Comparison of ENCODE assay signal across 9 cellular contexts in the genomic region with DNA sequence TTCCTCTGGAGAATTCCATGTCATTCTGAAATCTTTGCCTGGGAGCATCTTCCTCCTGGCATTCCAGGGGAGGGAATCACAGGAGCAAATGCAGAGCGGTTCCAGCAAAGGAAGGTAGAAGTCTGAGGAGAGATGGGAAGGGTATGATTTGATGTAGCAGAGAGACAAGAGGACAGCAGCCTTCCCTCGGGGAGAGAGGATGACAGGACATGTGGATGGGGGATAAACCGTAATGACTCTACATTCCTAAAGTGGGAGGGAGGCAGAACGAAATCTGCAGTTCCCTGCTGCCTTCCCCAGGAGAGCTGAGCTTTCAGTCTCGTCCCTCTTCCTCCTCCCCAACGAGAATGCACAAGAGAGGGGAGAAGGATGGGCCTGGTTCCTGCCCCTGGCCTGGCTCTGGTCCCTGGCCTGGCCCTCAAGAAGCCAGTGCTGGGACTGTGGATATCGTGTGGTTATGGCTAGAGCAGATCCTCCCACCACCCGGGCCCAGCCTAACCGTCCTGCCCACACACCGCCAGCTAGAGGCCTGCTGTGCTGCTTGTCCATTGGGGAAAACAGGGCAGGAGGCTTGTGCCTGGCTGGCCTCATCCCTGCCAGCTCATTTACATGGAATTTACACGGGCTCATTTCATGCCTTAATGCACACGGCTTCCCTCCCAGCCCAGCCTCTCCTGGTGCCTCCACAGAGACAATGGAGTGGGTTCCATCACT. TPM values are rescaled to one million over a fixed set of nuclear protein-coding genes. Genes with fewer than 3 reads are reported as not detected.
DNase-seq lines count a peak whose midpoint lies in the region; ATAC-seq and TF ChIP-seq lines count a peak whose summit lies in the region.
"Had no signal": no experiment of that assay in that cellular context is flagged by ENCODE, and none has a peak within 500 bp of the region (broad histone marks: within the 10 kb centered on the region; RNA-seq: fewer than 3 reads in every experiment).

No MANE protein-coding gene starts in this region.

- H3K4me3 ChIP-seq in AG04450 (ENCODE audit: low read depth, low read length): peak overlapping the region; percentile 31
- no peak overlapping the region for H3K4me3 ChIP-seq in OCI-LY7 (ENCODE audit: low read depth, low read length, poor library complexity, severe bottlenecking)
- no peak overlapping the region for H3K4me3 ChIP-seq in aorta (ENCODE audit: low read length in 2 of 2)

- no TSS peak for BruUV-seq in OCI-LY7 (replicated peaks; lab: Mats Ljungman, UMichigan)

- H3K9me3 Mint-ChIP-seq in activated naive CD8-positive, alpha-beta T cell treated with anti-CD3 and anti-CD28 coated beads, Interleukin-2, amount 50 U/mL, for 24 hours: no peaks in the 10 kb centered on the region

- H3K27ac Mint-ChIP-seq in activated naive CD8-positive, alpha-beta T cell treated with anti-CD3 and anti-CD28 coated beads, Interleukin-2, amount 50 U/mL, for 24 hours: peak overlapping the region; percentile 77

- H3K27me3 ChIP-seq in AG04450 (ENCODE audit: control insufficient read depth, insufficient read depth, low read length): no peaks in the 10 kb centered on the region
- H3K27me3 ChIP-seq in layer of hippocampus (ENCODE audit: control insufficient read depth, insufficient read depth, low read length): no peaks in the 10 kb centered on the region
- no peaks in the 10 kb centered on the region for H3K27me3 ChIP-seq in aorta (ENCODE audit: control insufficient read depth in 1 of 2, insufficient read depth in 2 of 2, low read length in 1 of 2)

- 59 to 63% methylated on average over 11 to 12 of the region's 12 CpGs for WGBS in aorta, 2 donors

- H3K9me2 ChIP-seq in OCI-LY7 (ENCODE audit: insufficient read depth, low read length): no peaks in the 10 kb centered on the region

- no peak overlapping the region for H3K4me2 ChIP-seq in OCI-LY7 (ENCODE audit: low read length)

- no peaks in the 10 kb centered on the region for H4K20me1 ChIP-seq in OCI-LY7 (ENCODE audit: insufficient read depth, low read length)

- H3K27ac ChIP-seq in AG04450 (ENCODE audit: low read depth, low read length) (peak overlapping the region; percentile 84), layer of hippocampus (ENCODE audit: low read depth, low read length) (peak overlapping the region; percentile 22), OCI-LY7 (ENCODE audit: low read depth, low read length, poor library complexity, severe bottlenecking) (no peak overlapping the region), aorta (ENCODE audit: low read depth in 1 of 2, low read length in 2 of 2) (no peak overlapping the region)

- TF ChIP-seq CTCF in AG04450 (IDR thresholded peaks at IDR 0.05; ENCODE audit: low read depth, low read length) (no peak), OCI-LY7 (conservative IDR thresholded peaks at IDR 0.05; ENCODE audit: low read length) (no peak)

- peaks cover 31% of the 10 kb centered on the region for H3K36me3 Mint-ChIP-seq in activated naive CD8-positive, alpha-beta T cell treated with anti-CD3 and anti-CD28 coated beads, Interleukin-2, amount 50 U/mL, for 24 hours (ENCODE audit: low read depth)

- H3K9me3 ChIP-seq in AG04450 (ENCODE audit: control insufficient read depth, insufficient read depth, low read length): no peaks in the 10 kb centered on the region
- no peaks in the 10 kb centered on the region for H3K9me3 ChIP-seq in OCI-LY7 (ENCODE audit: low read length)
- H3K9me3 ChIP-seq in aorta (ENCODE audit: control insufficient read depth, low read length): no peaks in the 10 kb centered on the region

- no peaks in the 10 kb centered on the region for H3K27me3 Mint-ChIP-seq in activated naive CD8-positive, alpha-beta T cell treated with anti-CD3 and anti-CD28 coated beads, Interleukin-2, amount 50 U/mL, for 24 hours

- POLR2A ChIA-PET in AG04450 (lab: Yijun Ruan, JAX) (interaction anchor here (0.6 to 1.1 kb wide), 7 partner anchors 12 to 54 kb away, joined by 3 to 4 read pairs (median 3); a partner anchor contains a TSS), OCI-LY7 (lab: Charles Lee) (interaction anchor here (0.6 kb wide), 1 partner anchor 1207 kb away, joined by 3 read pairs; no protein-coding TSS in a partner anchor)

- H3K4me3 Mint-ChIP-seq in activated naive CD8-positive, alpha-beta T cell treated with anti-CD3 and anti-CD28 coated beads, Interleukin-2, amount 50 U/mL, for 24 hours: no peak overlapping the region

- DNase-seq in AG04450 (ENCODE audit: low read depth, low spot score) (peak; percentile 74), HCEC 1CT (peak; percentile 94), OCI-LY7 (ENCODE audit: low spot score) (no peak), aorta (no peak), NCI-H2029 treated with DMSO at 0.1 percent for 48 hours (lab: John Stamatoyannopoulos, UW) (no peak)
- peak; percentile 23 for DNase-seq in activated naive CD8-positive, alpha-beta T cell treated with anti-CD3 and anti-CD28 coated beads, Interleukin-2, amount 50 U/mL, for 24 hours
- DNase-seq: left cardiac atrium had no signal

- H2AFZ ChIP-seq in OCI-LY7 (ENCODE audit: low read length): no peak overlapping the region

- no peak for ATAC-seq in activated naive CD8-positive, alpha-beta T cell treated with anti-CD3 and anti-CD28 coated beads, Interleukin-2, amount 50 U/mL, for 24 hours
- ATAC-seq in aorta (ENCODE audit: low FRiP score) (no peak), GM21825 (IDR thresholded peaks at IDR 0.05; ENCODE audit: unreplicated experiment) (no peak)

- H3K79me2 ChIP-seq in OCI-LY7 (ENCODE audit: insufficient read depth, low read depth, low read length): no peaks in the 10 kb centered on the region

- CTCF ChIA-PET in AG04450 (lab: Charles Lee) (interaction anchor here (0.9 to 1.6 kb wide), 2 partner anchors 24 to 32 kb away, joined by 4 to 6 read pairs; no protein-coding TSS in a partner anchor), OCI-LY7 (lab: Charles Lee; ENCODE audit: unreplicated experiment) (interaction anchor here (0.6 kb wide), 1 partner anchor 33 kb away, joined by 3 read pairs; no protein-coding TSS in a partner anchor)

- peaks cover 25% of the 10 kb centered on the region for H3K4me1 ChIP-seq in OCI-LY7 (ENCODE audit: insufficient read depth, low read length, poor library complexity, severe bottlenecking)
- H3K4me1 ChIP-seq in aorta (ENCODE audit: control insufficient read depth in 1 of 2, insufficient read depth in 2 of 2, low read length in 2 of 2): no peaks in the 10 kb centered on the region

- no peaks in the 10 kb centered on the region for H3K36me3 ChIP-seq in OCI-LY7 (ENCODE audit: insufficient read depth, low read length)
- H3K36me3 ChIP-seq in aorta (ENCODE audit: control insufficient read depth in 1 of 2, insufficient read depth in 2 of 2, low read length in 1 of 2): no peaks in the 10 kb centered on the region

- peaks cover 60% of the 10 kb centered on the region for H3K4me1 Mint-ChIP-seq in activated naive CD8-positive, alpha-beta T cell treated with anti-CD3 and anti-CD28 coated beads, Interleukin-2, amount 50 U/mL, for 24 hours

- intact Hi-C loops in OCI-LY7 (cut with micrococcal nuclease; ENCODE audit: unreplicated experiment) (no loop called here), aorta (cut with DNase I) (no loop called here)

RNA-seq across cellular contexts. Expression of a gene that starts 26.6 kb away (rescaled TPM):
- 7.5 and 11.4 TPM in 2 replicates for polyA plus RNA-seq in AG04450 (2011; rRNA removed)
- polyA minus RNA-seq in AG04450 (2011; rRNA and poly(A)+ RNA removed): 12.9 and 16.0 TPM in 2 replicates
- total RNA-seq in OCI-LY7 (2014; rRNA removed; shearing (Covaris generic)): 0.06 and 0.08 TPM in 2 replicates
- 0.46 and 1.0 TPM in 2 replicates for total RNA-seq in OCI-LY7 (2022)
- total RNA-seq in aorta: 1 to 10 TPM; 2.3 to 4.1 TPM
- 1 to 10 TPM in 1 of 2 donors, under 1 TPM in 1; 0.54 to 1.8 TPM for polyA plus RNA-seq in aorta

RNA-seq across cellular contexts. Expression of a gene that starts 39.7 kb away (rescaled TPM):
- 0.09 and 0.14 TPM in 2 replicates for polyA plus RNA-seq in AG04450 (2011; rRNA removed)
- polyA minus RNA-seq in AG04450 (2011; rRNA and poly(A)+ RNA removed): 0.23 and 0.35 TPM in 2 replicates
- total RNA-seq in OCI-LY7 (2014; rRNA removed; shearing (Covaris generic)): not detected in 2 replicates
- not detected in 2 replicates for total RNA-seq in OCI-LY7 (2022)
- 1 to 10 TPM; 1.3 to 1.5 TPM for total RNA-seq in aorta
- polyA plus RNA-seq in aorta: under 1 TPM in 1 of 2 donors, not detected in 1; 0.10 TPM

RNA-seq across cellular contexts. Expression of a gene that starts 53.8 kb away (rescaled TPM):
- 76.6 and 82.8 TPM in 2 replicates for polyA plus RNA-seq in AG04450 (2011; rRNA removed)
- 50.3 and 74.2 TPM in 2 replicates for polyA minus RNA-seq in AG04450 (2011; rRNA and poly(A)+ RNA removed)
- 29.5 and 32.6 TPM in 2 replicates for total RNA-seq in OCI-LY7 (2014; rRNA removed; shearing (Covaris generic))
- 41.3 and 44.1 TPM in 2 replicates for total RNA-seq in OCI-LY7 (2022)
- 10 to 100 TPM; 25.1 to 27.0 TPM for total RNA-seq in aorta
- 10 to 100 TPM; 28.9 to 45.3 TPM for polyA plus RNA-seq in aorta

Comparison
In these comparisons a context has a peak if more than half of its experiments do, and no peak if none do; other contexts are left out.
1. DNase-seq: peak in AG04450 (single experiment), HCEC 1CT (single experiment) and activated naive CD8-positive, alpha-beta T cell treated with anti-CD3 and anti-CD28 coated beads, Interleukin-2, amount 50 U/mL, for 24 hours (single experiment); none in OCI-LY7 (single experiment), aorta (0 of 2) and NCI-H2029 treated with DMSO at 0.1 percent for 48 hours (single experiment).
2. H3K27ac ChIP-seq: peak in AG04450 (single experiment) and layer of hippocampus (single experiment); none in OCI-LY7 (single experiment) and aorta (0 of 2).